8 cellular contexts compared by ENCODE assay signal in genomic region chr13:110705356-110705825, GRCh38. TPM values are rescaled to one million over a fixed set of nuclear protein-coding genes. Genes with fewer than 3 reads are reported as not detected.
DNase-seq lines count a peak whose midpoint lies in the region; ATAC-seq, FAIRE-seq and TF ChIP-seq lines count a peak whose summit lies in the region.

No MANE protein-coding gene starts in this region.

- CTCF ChIA-PET in SK-N-SH (lab: Yijun Ruan, JAX): interaction anchor here (1.1 kb wide), 1 partner anchor 22 kb away, joined by 4 read pairs; no protein-coding TSS in a partner anchor

- 24% methylated on average over 4 of the region's 12 CpGs for WGBS in SK-N-SH (ENCODE audit: low lambda C conversion rate)

- no peak for DNase-seq in SK-N-SH
- no peak for DNase-seq in frontal cortex (ENCODE audit: low spot score in 2 of 2)
- DNase-seq in anterior cingulate cortex (lab: John Stamatoyannopoulos, UW): no peak

- H3K79me2 ChIP-seq in SK-N-SH (ENCODE audit: insufficient read depth): peaks cover 53% of the 10 kb centered on the region

- H3K4me1 Mint-ChIP-seq in activated T-helper 17 cell treated with anti-CD3 and anti-CD28 coated beads, Interleukin-2, amount 50 U/mL, for 72 hours: peaks cover 21% of the 10 kb centered on the region

- peak overlapping the region; percentile 83 for H3K9ac ChIP-seq in SK-N-SH
- H3K9ac ChIP-seq in iPS-20b (ENCODE audit: low read depth, low read length): peak overlapping the region; percentile 82; the same call in 1 of the 2 replicates
- peak overlapping the region; percentile 50 to 87 (median 83) for H3K9ac ChIP-seq in subcutaneous abdominal adipose tissue (ENCODE audit: low read length in 5 of 5)

- H3K4me1 ChIP-seq in SK-N-SH (ENCODE audit: control insufficient read depth in 1 of 2, insufficient read depth in 2 of 2, low read depth in 1 of 2, low read length in 1 of 2): peaks cover 4 to 26% of the 10 kb centered on the region in 2 experiments; a peak in 3 of 4 replicates
- no peaks in the 10 kb centered on the region for H3K4me1 ChIP-seq in iPS-20b (ENCODE audit: insufficient read depth, low read length)
- H3K4me1 ChIP-seq in subcutaneous abdominal adipose tissue (ENCODE audit: control insufficient read depth in 5 of 5, insufficient read depth in 5 of 5, low read length in 5 of 5): peaks cover 0 to 24% (median 22%) of the 10 kb centered on the region in 5 donors

- no peak for FAIRE-seq in frontal cortex (lab: Jason Lieb, UNC)

- H4K20me1 ChIP-seq in SK-N-SH (ENCODE audit: insufficient read depth): no peaks in the 10 kb centered on the region

- ATAC-seq in SK-N-SH treated with all-trans-retinoic acid at 6 μM for 48 hours (no peak), GM18907 (IDR thresholded peaks at IDR 0.05; ENCODE audit: unreplicated experiment) (no peak)
- ATAC-seq in activated T-helper 17 cell treated with anti-CD3 and anti-CD28 coated beads, Interleukin-2, amount 50 U/mL, for 72 hours (replicated peaks): no peak

- peaks cover 35% of the 10 kb centered on the region for H3K36me3 Mint-ChIP-seq in activated T-helper 17 cell treated with anti-CD3 and anti-CD28 coated beads, Interleukin-2, amount 50 U/mL, for 72 hours (ENCODE audit: low read depth)

- POLR2A ChIA-PET in SK-N-SH (lab: Yijun Ruan, JAX): interaction anchor here (0.6 to 1.5 kb wide), 2 partner anchors 10 to 349 kb away, joined by 3 to 4 read pairs; no protein-coding TSS in a partner anchor

- no peaks in the 10 kb centered on the region for H3K9me3 Mint-ChIP-seq in activated T-helper 17 cell treated with anti-CD3 and anti-CD28 coated beads, Interleukin-2, amount 50 U/mL, for 72 hours

- H3K36me3 ChIP-seq in SK-N-SH (replicated peaks in 1 of 2; ENCODE audit: control insufficient read depth in 1 of 2, insufficient read depth in 2 of 2, low read length in 1 of 2) (peaks cover 17 to 22% of the 10 kb centered on the region in 2 experiments), iPS-20b (ENCODE audit: insufficient read depth, low read depth, low read length) (peaks cover 20% of the 10 kb centered on the region), subcutaneous abdominal adipose tissue (ENCODE audit: control insufficient read depth in 5 of 5, insufficient read depth in 5 of 5, low read length in 5 of 5) (peaks cover 0 to 26% (median 17%) of the 10 kb centered on the region in 5 donors)

- H3K4me2 ChIP-seq in SK-N-SH: peak overlapping the region; percentile 87

- H3K27me3 ChIP-seq in SK-N-SH (ENCODE audit: insufficient read depth) (no peaks in the 10 kb centered on the region), iPS-20b (ENCODE audit: insufficient read depth, low read length) (no peaks in the 10 kb centered on the region), subcutaneous abdominal adipose tissue (ENCODE audit: control insufficient read depth in 5 of 5, insufficient read depth in 4 of 5, low read length in 5 of 5) (no peaks in the 10 kb centered on the region)

- H3K9me3 ChIP-seq in SK-N-SH (no peaks in the 10 kb centered on the region), iPS-20b (ENCODE audit: insufficient read depth, low read depth, low read length) (no peaks in the 10 kb centered on the region), subcutaneous abdominal adipose tissue (ENCODE audit: control insufficient read depth in 5 of 5, low read length in 5 of 5) (no peaks in the 10 kb centered on the region)

- H3F3A ChIP-seq in SK-N-SH (replicated peaks; ENCODE audit: insufficient read depth): peaks cover 14% of the 10 kb centered on the region

- peak overlapping the region; percentile 61 to 77 for H3K27ac ChIP-seq in SK-N-SH (ENCODE audit: low read depth in 2 of 2, low read length in 1 of 2)
- no peak overlapping the region for H3K27ac ChIP-seq in iPS-20b (ENCODE audit: low read length)
- peak overlapping the region; percentile 58 for H3K27ac ChIP-seq in subcutaneous abdominal adipose tissue (ENCODE audit: low read depth, low read length)

- no peaks in the 10 kb centered on the region for H3K9me2 ChIP-seq in SK-N-SH

- no peak; the same call in 1 of the 2 replicates for TF ChIP-seq CTCF in SK-N-SH (IDR thresholded peaks at IDR 0.05)

- no peak for TF ChIP-seq EP300 in SK-N-SH (IDR thresholded peaks at IDR 0.05; ENCODE audit: borderline replicate concordance in 1 of 2, low read depth in 1 of 2, low read length in 1 of 2)

- H3K27me3 Mint-ChIP-seq in activated T-helper 17 cell treated with anti-CD3 and anti-CD28 coated beads, Interleukin-2, amount 50 U/mL, for 72 hours: no peaks in the 10 kb centered on the region

- TF ChIP-seq RAD21 in SK-N-SH (IDR thresholded peaks at IDR 0.05; ENCODE audit: low read length): no peak

- H3K4me3 ChIP-seq in SK-N-SH (ENCODE audit: low read depth in 2 of 2, low read length in 1 of 2) (peak overlapping the region; percentile 78 to 88), iPS-20b (ENCODE audit: low read length) (peak overlapping the region; percentile 62), subcutaneous abdominal adipose tissue (ENCODE audit: low read depth in 1 of 5, low read length in 5 of 5) (peak overlapping the region; percentile 70 to 80 (median 76))

- H3K27ac Mint-ChIP-seq in activated T-helper 17 cell treated with anti-CD3 and anti-CD28 coated beads, Interleukin-2, amount 50 U/mL, for 72 hours: peak overlapping the region; percentile 81

- H3K4me3 Mint-ChIP-seq in activated T-helper 17 cell treated with anti-CD3 and anti-CD28 coated beads, Interleukin-2, amount 50 U/mL, for 72 hours: peak overlapping the region; percentile 87

- H2AFZ ChIP-seq in SK-N-SH (ENCODE audit: low read depth): peak overlapping the region; percentile 71

TF ChIP-seq in SK-N-SH, 30 proteins besides CTCF, POLR2A, EP300 and RAD21:
- no peak for TF ChIP-seq SIN3A (IDR thresholded peaks at IDR 0.05; ENCODE audit: borderline replicate concordance, low read depth, low read length)
TF ChIP-seq in SK-N-SH: peak in this region for 0.

TF ChIP-seq in SK-N-SH treated with all-trans-retinoic acid at 6 μM for 48 hours, 23 proteins besides CTCF, POLR2A, EP300 and RAD21:
- TF ChIP-seq RARB (CRISPR knock-in tag; IDR thresholded peaks at IDR 0.05) (no peak), PPARA (CRISPR knock-in tag; IDR thresholded peaks at IDR 0.05; ENCODE audit: borderline replicate concordance) (no peak), CSDC2 (CRISPR knock-in tag; IDR thresholded peaks at IDR 0.05) (no peak), CREB5 (CRISPR knock-in tag; IDR thresholded peaks at IDR 0.05; ENCODE audit: low read depth) (no peak), TOX (CRISPR knock-in tag; IDR thresholded peaks at IDR 0.05; ENCODE audit: borderline replicate concordance) (no peak), TSHZ2 (CRISPR knock-in tag; IDR thresholded peaks at IDR 0.05) (no peak)

RNA-seq across cellular contexts. Expression of gene CARS2, which starts 0.5 kb away (rescaled TPM):
- 78.6 and 80.6 TPM in 2 replicates for polyA plus RNA-seq in SK-N-SH (2012; rRNA removed)
- polyA plus RNA-seq in SK-N-SH (2012; cell fraction: cytosol; rRNA removed): 36.6 and 47.0 TPM in 2 replicates
- polyA plus RNA-seq in SK-N-SH (2012; cell fraction: nucleus; rRNA removed): 292 and 307 TPM in 2 replicates
- total RNA-seq in activated T-helper 17 cell treated with anti-CD3 and anti-CD28 coated beads, Interleukin-2, amount 50 U/mL, for 72 hours: 10 to 100 TPM; 44.2 to 93.4 TPM
- total RNA-seq in frontal cortex: 45.2 TPM

RNA-seq across cellular contexts. Expression of gene ING1, which starts 8.1 kb away (rescaled TPM):
- polyA plus RNA-seq in SK-N-SH (2012; rRNA removed): 19.8 and 25.4 TPM in 2 replicates
- polyA plus RNA-seq in SK-N-SH (2012; cell fraction: cytosol; rRNA removed): 10.7 and 16.3 TPM in 2 replicates
- 16.6 and 18.0 TPM in 2 replicates for polyA plus RNA-seq in SK-N-SH (2012; cell fraction: nucleus; rRNA removed)
- total RNA-seq in activated T-helper 17 cell treated with anti-CD3 and anti-CD28 coated beads, Interleukin-2, amount 50 U/mL, for 72 hours: 10 to 100 TPM; 13.3 to 24.0 TPM
- 22.4 TPM for total RNA-seq in frontal cortex
